In genomic region chr3:64196236-64196929, GRCh38 we compare ENCODE assay signal across 22 cellular contexts. TPM values are rescaled to one million over a fixed set of nuclear protein-coding genes. Genes with fewer than 3 reads are reported as not detected.
DNase-seq lines count a peak whose midpoint lies in the region; ATAC-seq, FAIRE-seq and TF ChIP-seq lines count a peak whose summit lies in the region.
"Had no signal": no experiment of that assay in that cellular context is flagged by ENCODE, and none has a peak within 500 bp of the region (broad histone marks: within the 10 kb centered on the region; RNA-seq: fewer than 3 reads in every experiment).

No MANE protein-coding gene starts in this region.

- H2AFZ ChIP-seq in mammary epithelial cell (ENCODE audit: low read depth, low read length) (no peak overlapping the region), GM12878 (ENCODE audit: control insufficient read depth, low read depth, low read length) (no peak overlapping the region)

- H3K4me1 ChIP-seq in mammary epithelial cell (ENCODE audit: insufficient read depth, low read length) (peaks cover 6% of the 10 kb centered on the region), GM12878 (ENCODE audit: control insufficient read depth, insufficient read depth, low read length) (no peaks in the 10 kb centered on the region), iPS-18a (ENCODE audit: control insufficient read depth, low read depth, low read length) (peaks cover 18% of the 10 kb centered on the region)
- H3K4me1 ChIP-seq: BE2C had no signal

- no peak for TF ChIP-seq POLR2A in GM12878 (IDR thresholded peaks at IDR 0.05; ENCODE audit: low read depth, low read length)

- no peak overlapping the region for H3K4me2 ChIP-seq in mammary epithelial cell (ENCODE audit: insufficient read depth, low read depth, low read length)
- H3K4me2 ChIP-seq in GM12878 (ENCODE audit: control insufficient read depth, insufficient read depth), result no peak overlapping the region

- peaks cover 13% of the 10 kb centered on the region for H3K9me3 Mint-ChIP-seq in MCF 10A (ENCODE audit: unreplicated experiment)

- no peak for FAIRE-seq in GM12878 (lab: Jason Lieb, UNC)
- FAIRE-seq: G401.6 had no signal

- POLR2A ChIA-PET in MCF 10A (lab: Yijun Ruan, JAX) (interaction anchor here (1.6 kb wide), 1 partner anchor 19 kb away, joined by 9 read pairs; no protein-coding TSS in a partner anchor), GM12878 (lab: Charles Lee) (interaction anchor here (0.7 kb wide), 1 partner anchor 148 kb away, joined by 5 read pairs; no protein-coding TSS in a partner anchor)

- H3K36me3 ChIP-seq in mammary epithelial cell (ENCODE audit: insufficient read depth, low read length) (peaks cover 6% of the 10 kb centered on the region), GM12878 (ENCODE audit: control insufficient read depth in 2 of 2, insufficient read depth in 2 of 2, low read length in 1 of 2) (no peaks in the 10 kb centered on the region), iPS-18a (ENCODE audit: control insufficient read depth, low read depth, low read length) (no peaks in the 10 kb centered on the region)
- H3K36me3 ChIP-seq: BE2C had no signal

- H3K9ac ChIP-seq in mammary epithelial cell (ENCODE audit: insufficient read depth, low read length) (no peak overlapping the region), GM12878 (ENCODE audit: control insufficient read depth, insufficient read depth, low read length) (no peak overlapping the region), iPS-18a (ENCODE audit: low read length) (peak overlapping the region; percentile 24)

- no peaks in the 10 kb centered on the region for H3K27me3 Mint-ChIP-seq in MCF 10A (ENCODE audit: insufficient read depth, unreplicated experiment)

- H3K4me3 ChIP-seq in mammary epithelial cell (replicated peaks in 1 of 3; ENCODE audit: insufficient read depth in 1 of 3, low read depth in 2 of 3, low read length in 3 of 3) (no peak overlapping the region), GM12878 (no peak overlapping the region), iPS-18a (ENCODE audit: low read length) (no peak overlapping the region)
- H3K4me3 ChIP-seq: SK-N-MC had no signal

- no peak overlapping the region for H3K27ac Mint-ChIP-seq in MCF 10A (ENCODE audit: low read depth, unreplicated experiment)
- H3K27ac Mint-ChIP-seq: CD4-positive, CD25-positive, alpha-beta regulatory T cell had no signal

- BruUV-seq in MCF 10A (replicated peaks; lab: Mats Ljungman, UMichigan), result TSS peak; percentile 21
- no TSS peak for BruUV-seq in mammary epithelial cell (replicated peaks; lab: Mats Ljungman, UMichigan)
- no TSS peak for BruUV-seq in GM12878 (replicated peaks; lab: Mats Ljungman, UMichigan)

- peaks cover 15% of the 10 kb centered on the region for H3K36me3 Mint-ChIP-seq in MCF 10A (ENCODE audit: insufficient read depth, unreplicated experiment)
- H3K36me3 Mint-ChIP-seq: CD4-positive, CD25-positive, alpha-beta regulatory T cell had no signal

- dilution Hi-C loops in mammary epithelial cell (cut with HindIII; ENCODE audit: low sequenced_read_pairs), result no loop called here

- DNase-seq in MCF 10A (ENCODE audit: unreplicated experiment) (no peak), mammary epithelial cell (no peak), GM12878 (ENCODE audit: low read depth, low spot score) (no peak), Ammon's horn (ENCODE audit: low spot score) (no peak)
- no peak for DNase-seq in stimulated activated CD4-positive, alpha-beta T cell treated with anti-CD3 and anti-CD28 coated beads, Interleukin-12 subunit alpha, Interleukin-12 subunit beta, amount 100 ng/mL, for 4 hours
- no peak for DNase-seq in activated effector memory CD4-positive, alpha-beta T cell treated with Interleukin-2 at 50 U/mL for 16 hours
- DNase-seq: 8988T; BE2C; CD4-positive, CD25-positive, alpha-beta regulatory T cell; COR-L47; MV-4-11; NCI-H187 treated with DMSO at 0.1 percent for 48 hours; NCI-H2227 treated with DMSO at 0.1 percent for 48 hours; NCI-H510A treated with DMSO at 0.1 percent for 48 hours; NCI-H774; OCI-M1; SHP77 had no signal

- H3K4me3 Mint-ChIP-seq in MCF 10A (ENCODE audit: unreplicated experiment), result no peak overlapping the region
- H3K4me3 Mint-ChIP-seq: CD4-positive, CD25-positive, alpha-beta regulatory T cell had no signal

- no peak for TF ChIP-seq RAD21 in GM12878 (IDR thresholded peaks at IDR 0.05; ENCODE audit: insufficient read depth, low read depth, low read length)

- CTCF ChIA-PET in MCF 10A (lab: Yijun Ruan, JAX), result interaction anchor here (0.6 kb wide), 1 partner anchor 154 kb away, joined by 3 read pairs; no protein-coding TSS in a partner anchor
- CTCF ChIA-PET in mammary epithelial cell (lab: Charles Lee; ENCODE audit: low non-redundant PET), result no interaction called here
- CTCF ChIA-PET in GM12878 (lab: Yijun Ruan, JAX), result no interaction called here

- H3K9me3 ChIP-seq in mammary epithelial cell (replicated peaks; ENCODE audit: insufficient read depth, low read length) (no peaks in the 10 kb centered on the region), GM12878 (replicated peaks; ENCODE audit: control insufficient read depth, insufficient read depth, low read length) (no peaks in the 10 kb centered on the region), iPS-18a (ENCODE audit: control insufficient read depth, low read depth, low read length) (no peaks in the 10 kb centered on the region)
- H3K9me3 ChIP-seq: BE2C had no signal

- RAD21 ChIA-PET in GM12878 (lab: Charles Lee; ENCODE audit: unreplicated experiment), result interaction anchor here (0.7 to 1.4 kb wide), 4 partner anchors 27 to 48 kb away, joined by 3 read pairs; no protein-coding TSS in a partner anchor

- no peaks in the 10 kb centered on the region for H4K20me1 ChIP-seq in mammary epithelial cell (ENCODE audit: insufficient read depth, low read length)
- H4K20me1 ChIP-seq in GM12878 (ENCODE audit: control insufficient read depth, insufficient read depth), result no peaks in the 10 kb centered on the region

- peaks cover 14% of the 10 kb centered on the region for H3K4me1 Mint-ChIP-seq in MCF 10A (ENCODE audit: insufficient read depth, unreplicated experiment)
- H3K4me1 Mint-ChIP-seq: CD4-positive, CD25-positive, alpha-beta regulatory T cell had no signal

- H3K79me2 ChIP-seq in mammary epithelial cell (ENCODE audit: insufficient read depth, low read length) (peaks cover 59% of the 10 kb centered on the region), GM12878 (ENCODE audit: control insufficient read depth, insufficient read depth, low read length) (no peaks in the 10 kb centered on the region)

- intact Hi-C loops in MCF 10A (cut with micrococcal nuclease) (no loop called here), mammary epithelial cell (cut with micrococcal nuclease) (no loop called here), GM12878 (cut with micrococcal nuclease; ENCODE audit: unreplicated experiment) (no loop called here)

- in situ Hi-C loops in mammary epithelial cell (cut with MboI; ENCODE audit: low sequenced_read_pairs in 2 of 2) (no loop called here), GM12878 (cut with MboI) (no loop called here)

- no peaks in the 10 kb centered on the region for H3K27me3 ChIP-seq in mammary epithelial cell (ENCODE audit: insufficient read depth, low read length)
- no peaks in the 10 kb centered on the region for H3K27me3 ChIP-seq in GM12878 (replicated peaks in 1 of 2; ENCODE audit: control insufficient read depth in 2 of 2, insufficient read depth in 2 of 2, low read length in 1 of 2)
- H3K27me3 ChIP-seq in iPS-18a (ENCODE audit: control insufficient read depth, insufficient read depth, low read length), result no peaks in the 10 kb centered on the region
- H3K27me3 ChIP-seq: BE2C had no signal

- no peak overlapping the region for H3K27ac ChIP-seq in mammary epithelial cell (ENCODE audit: insufficient read depth, low read depth, low read length)
- H3K27ac ChIP-seq in GM12878 (ENCODE audit: control insufficient read depth, insufficient read depth), result no peak overlapping the region
- H3K27ac ChIP-seq in iPS-18a (ENCODE audit: low read length), result peak overlapping the region; percentile 61
- H3K27ac ChIP-seq: HL-60, SK-N-MC had no signal

- no peak for TF ChIP-seq EP300 in GM12878 (IDR thresholded peaks at IDR 0.05; ENCODE audit: borderline replicate concordance in 1 of 2, control insufficient read depth in 1 of 2, low read depth in 2 of 2, low read length in 2 of 2)

- ATAC-seq in GM12878 (no peak), HG03097 (IDR thresholded peaks at IDR 0.05; ENCODE audit: low FRiP score, unreplicated experiment) (no peak)

- WGBS in mammary epithelial cell (ENCODE audit: low coverage, missing lambda C conversion rate), result 99% methylated on average over 5 of the region's 5 CpGs
- 42% methylated on average over 5 of the region's 5 CpGs for WGBS in GM12878 (ENCODE audit: insufficient coverage, insufficient replicate concordance, low lambda C conversion rate, missing lambda C conversion rate)

- TF ChIP-seq CTCF in MCF 10A (IDR thresholded peaks at IDR 0.05; ENCODE audit: unreplicated experiment) (no peak), mammary epithelial cell (conservative IDR thresholded peaks at IDR 0.05 in 1 of 2, IDR thresholded peaks at IDR 0.05 in 1 of 2; ENCODE audit: extremely low read depth in 1 of 2, insufficient read depth in 1 of 2, low read depth in 1 of 2, low read length in 2 of 2) (no peak), GM12878 (IDR thresholded peaks at IDR 0.05 in 2 of 3, conservative IDR thresholded peaks at IDR 0.05 in 1 of 3; ENCODE audit: control insufficient read depth in 2 of 3, extremely low read depth in 1 of 3, insufficient read depth in 1 of 3, low read depth in 3 of 3, low read length in 3 of 3) (no peak)

- SMC1A ChIA-PET in GM12878 (lab: Charles Lee; ENCODE audit: uncharacterized antibody, unreplicated experiment), result interaction anchor here (0.7 to 2.1 kb wide), 11 partner anchors 9 to 235 kb away, joined by 3 to 15 read pairs (median 3); no protein-coding TSS in a partner anchor

RNA-seq across cellular contexts. Expression of gene PRICKLE2, which starts 28.9 kb away (rescaled TPM):
- total RNA-seq in MCF 10A (2022) (9.6 and 11.4 TPM in 2 replicates), mammary epithelial cell (10 to 100 TPM; 23.2 to 50.5 TPM), GM12878 (2014; rRNA removed) (0.98 and 1.6 TPM in 2 replicates), GM12878 (2014; rRNA removed; fragmentation: Illumina TruSeq; extraction: Trizol) (1.2 and 1.5 TPM in 2 replicates), GM12878 (2021) (1.1 and 1.5 TPM in 2 replicates)
- polyA plus RNA-seq in mammary epithelial cell (8.6 TPM), GM12878 (2011; rRNA removed) (2.6 TPM in 2 replicates), GM12878 (2014; fragmentation: Illumina TruSeq; extraction: Trizol) (0.71 and 0.78 TPM in 2 replicates), GM12878 (2014; fragmentation: Nextera tagmentation; extraction: Ambion mirVana) (under 1 TPM; 0.11 to 0.24 TPM), GM12878 (2014; rRNA removed) (0.56 and 0.68 TPM in 2 replicates), GM12878 (2016; fragmentation: Nextera tagmentation; extraction: Ambion mirVana) (under 1 TPM; 0.63 to 0.66 TPM)
- 50.8 TPM for polyA minus RNA-seq in mammary epithelial cell
- 60.1 and 73.5 TPM in 2 replicates for total RNA-seq in GM12878 (2013; cell fraction: nucleolus; rRNA removed)
- polyA plus RNA-seq in GM12878 (2011; ENCODE audit: low read depth), result 0.20 TPM
- 1.6 TPM in 2 replicates for polyA plus RNA-seq in GM12878 (2011; cell fraction: cytosol; rRNA removed)
- 6.6 and 6.8 TPM in 2 replicates for polyA plus RNA-seq in GM12878 (2011; cell fraction: nucleus; rRNA removed)
- 0.27 and 0.35 TPM in 2 replicates for polyA plus RNA-seq in GM12878 (2012)
- 6.0 and 7.1 TPM in 2 replicates for polyA minus RNA-seq in GM12878 (2011; rRNA and poly(A)+ RNA removed)
- polyA minus RNA-seq in GM12878 (2011; cell fraction: cytosol; rRNA and poly(A)+ RNA removed), result 1.7 and 2.0 TPM in 2 replicates
- polyA minus RNA-seq in GM12878 (2011; cell fraction: nucleus; rRNA and poly(A)+ RNA removed), result 9.2 and 10.8 TPM in 2 replicates
- polyA plus RNA-seq: CD4-positive, CD25-positive, alpha-beta regulatory T cell had no signal
